Comparison of ENCODE assay signal across 7 cellular contexts in the genomic region with DNA sequence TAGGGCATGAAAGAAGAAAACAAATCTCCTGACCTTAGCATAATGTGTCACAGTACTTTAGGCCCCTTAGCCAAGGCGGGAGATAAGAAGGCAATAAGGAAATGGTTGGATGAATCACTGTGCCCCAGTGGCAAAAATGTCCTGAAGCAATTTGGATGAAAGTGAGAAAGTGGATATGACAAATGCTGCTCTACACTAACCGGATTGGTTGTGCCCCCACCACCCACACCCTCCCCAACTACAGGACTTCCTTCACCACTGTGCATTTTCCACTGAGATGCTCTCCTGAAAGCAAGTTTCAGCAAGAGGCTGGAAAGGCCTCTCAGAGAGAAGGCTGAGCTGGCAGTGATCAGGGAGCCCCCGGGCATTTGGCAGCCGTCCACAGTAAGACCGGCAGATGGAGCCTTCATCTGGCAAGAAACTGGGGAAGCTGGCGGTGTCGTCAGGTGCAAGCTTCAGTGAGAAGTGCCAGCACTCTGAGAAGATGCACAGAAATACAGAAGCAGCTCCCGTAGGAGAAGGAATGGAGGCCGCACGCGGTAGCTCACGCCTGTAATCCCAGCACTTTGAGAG.
DNase-seq lines count a peak whose midpoint lies in the region; ATAC-seq and TF ChIP-seq lines count a peak whose summit lies in the region.

No MANE protein-coding gene starts in this region.

- peak; percentile 90 for ATAC-seq in stimulated activated naive CD8-positive, alpha-beta T cell treated with anti-CD3 and anti-CD28 coated beads, Interleukin-15, amount 100 ng/mL, for 72 hours
- no peak for ATAC-seq in GM18858 (IDR thresholded peaks at IDR 0.05; ENCODE audit: unreplicated experiment)

- no peaks in the 10 kb centered on the region for H3K9me3 ChIP-seq in neuronal stem cell (replicated peaks in 1 of 2; ENCODE audit: control insufficient read depth in 2 of 2, insufficient read depth in 1 of 2, low read depth in 1 of 2, low read length in 2 of 2)

- no peak overlapping the region for H2BK15ac ChIP-seq in neuronal stem cell (ENCODE audit: low read length)

- H2BK120ac ChIP-seq in neuronal stem cell (ENCODE audit: low read depth, low read length), result no peak overlapping the region

- H3K27me3 Mint-ChIP-seq in activated naive CD4-positive, alpha-beta T cell treated with anti-CD3 and anti-CD28 coated beads, Interleukin-2, amount 10 ng/mL, durations not matched to agents 7 days and 5 days, result peaks cover 4% of the 10 kb centered on the region
- H3K27me3 Mint-ChIP-seq in stimulated activated naive CD8-positive, alpha-beta T cell treated with anti-CD3 and anti-CD28 coated beads, Interleukin-15, amount 100 ng/mL, for 72 hours, result no peaks in the 10 kb centered on the region

- CTCF ChIA-PET in activated naive CD4-positive, alpha-beta T cell treated with anti-CD3 and anti-CD28 coated beads, Interleukin-2, amount 10 ng/mL, durations not matched to agents 7 days and 5 days (lab: Charles Lee), result interaction anchor here (1.3 kb wide), 1 partner anchor 23 kb away, joined by 3 read pairs; no protein-coding TSS in a partner anchor

- no peak overlapping the region for H3K14ac ChIP-seq in neuronal stem cell (ENCODE audit: low read length)

- DNase-seq in NCI-H2081 (lab: John Stamatoyannopoulos, UW) (peak; percentile 68 to 83), iPS-NIHi7 (ENCODE audit: extremely low spot score) (peak; percentile 24), neuronal stem cell (ENCODE audit: low spot score) (no peak)
- DNase-seq in activated naive CD4-positive, alpha-beta T cell treated with anti-CD3 and anti-CD28 coated beads, Interleukin-2, amount 10 ng/mL, durations not matched to agents 7 days and 5 days, result peak; percentile 25
- DNase-seq in stimulated activated naive CD8-positive, alpha-beta T cell treated with anti-CD3 and anti-CD28 coated beads, Interleukin-15, amount 100 ng/mL, for 72 hours, result peak; percentile 14 to 46

- H3K27me3 ChIP-seq in neuronal stem cell (ENCODE audit: control insufficient read depth in 3 of 3, insufficient read depth in 3 of 3, low read depth in 1 of 3, low read length in 3 of 3), result no peaks in the 10 kb centered on the region

- no peak overlapping the region for H3K4ac ChIP-seq in neuronal stem cell (ENCODE audit: low read length)

- H3K27ac ChIP-seq in neuronal stem cell (replicated peaks; ENCODE audit: low read length), result no peak overlapping the region

- no peak overlapping the region for H4K91ac ChIP-seq in neuronal stem cell (ENCODE audit: low read depth, low read length, poor library complexity)

- H3K4me3 Mint-ChIP-seq in activated naive CD4-positive, alpha-beta T cell treated with anti-CD3 and anti-CD28 coated beads, Interleukin-2, amount 10 ng/mL, durations not matched to agents 7 days and 5 days, result no peak overlapping the region
- H3K4me3 Mint-ChIP-seq in stimulated activated naive CD8-positive, alpha-beta T cell treated with anti-CD3 and anti-CD28 coated beads, Interleukin-15, amount 100 ng/mL, for 72 hours, result peak overlapping the region; percentile 5 to 56

- H3K18ac ChIP-seq in neuronal stem cell (ENCODE audit: low read length), result no peak overlapping the region

- no peak overlapping the region for H2BK5ac ChIP-seq in neuronal stem cell (ENCODE audit: low read length)

- no peak overlapping the region for H2AFZ ChIP-seq in neuronal stem cell (ENCODE audit: low read length)

- H3K4me3 ChIP-seq in neuronal stem cell (ENCODE audit: low read length in 2 of 2), result no peak overlapping the region

- no peak overlapping the region for H2AK5ac ChIP-seq in neuronal stem cell (ENCODE audit: low read depth, low read length)

- H3K79me1 ChIP-seq in neuronal stem cell (ENCODE audit: low read depth, low read length), result no peaks in the 10 kb centered on the region

- H3K36me3 Mint-ChIP-seq in activated naive CD4-positive, alpha-beta T cell treated with anti-CD3 and anti-CD28 coated beads, Interleukin-2, amount 10 ng/mL, durations not matched to agents 7 days and 5 days, result no peaks in the 10 kb centered on the region

- H3K27ac Mint-ChIP-seq in activated naive CD4-positive, alpha-beta T cell treated with anti-CD3 and anti-CD28 coated beads, Interleukin-2, amount 10 ng/mL, durations not matched to agents 7 days and 5 days, result no peak overlapping the region
- peak overlapping the region in 1 of 2 donors; percentile 63 for H3K27ac Mint-ChIP-seq in stimulated activated naive CD8-positive, alpha-beta T cell treated with anti-CD3 and anti-CD28 coated beads, Interleukin-15, amount 100 ng/mL, for 72 hours

- no peak overlapping the region for H3K23ac ChIP-seq in neuronal stem cell (ENCODE audit: low read depth, low read length, poor library complexity)

- WGBS in neuronal stem cell (ENCODE audit: extremely low coverage in 2 of 2, insufficient read length in 2 of 2, insufficient replicate concordance in 1 of 2), 2 donors, result no CpG with 5 or more reads among the region's 12 CpGs

- no peak overlapping the region for H3K9ac ChIP-seq in neuronal stem cell (ENCODE audit: low read depth, low read length, poor library complexity)

- TF ChIP-seq CTCF in GM12873 (IDR thresholded peaks at IDR 0.05; ENCODE audit: insufficient read depth, low read depth, low read length, missing control alignments), result peak; percentile 15

- no peak overlapping the region for H4K8ac ChIP-seq in neuronal stem cell (ENCODE audit: low read depth, low read length)

- no peak overlapping the region for H3K4me2 ChIP-seq in neuronal stem cell (ENCODE audit: insufficient read depth, low read length, poor library complexity, severe bottlenecking)

- no peaks in the 10 kb centered on the region for H3K36me3 ChIP-seq in neuronal stem cell (replicated peaks in 1 of 2; ENCODE audit: control insufficient read depth in 2 of 2, insufficient read depth in 2 of 2, low read length in 2 of 2)

- no peak overlapping the region for H2BK12ac ChIP-seq in neuronal stem cell (ENCODE audit: low read length)

- H3K4me1 Mint-ChIP-seq in activated naive CD4-positive, alpha-beta T cell treated with anti-CD3 and anti-CD28 coated beads, Interleukin-2, amount 10 ng/mL, durations not matched to agents 7 days and 5 days, result peaks cover 9% of the 10 kb centered on the region
- peaks cover 19% of the 10 kb centered on the region for H3K4me1 Mint-ChIP-seq in stimulated activated naive CD8-positive, alpha-beta T cell treated with anti-CD3 and anti-CD28 coated beads, Interleukin-15, amount 100 ng/mL, for 72 hours

- no peaks in the 10 kb centered on the region for H3K4me1 ChIP-seq in neuronal stem cell (ENCODE audit: control insufficient read depth in 2 of 2, insufficient read depth in 1 of 2, low read depth in 1 of 2, low read length in 2 of 2)

- no peaks in the 10 kb centered on the region for H3K9me3 Mint-ChIP-seq in activated naive CD4-positive, alpha-beta T cell treated with anti-CD3 and anti-CD28 coated beads, Interleukin-2, amount 10 ng/mL, durations not matched to agents 7 days and 5 days
- H3K9me3 Mint-ChIP-seq in stimulated activated naive CD8-positive, alpha-beta T cell treated with anti-CD3 and anti-CD28 coated beads, Interleukin-15, amount 100 ng/mL, for 72 hours, result no peaks in the 10 kb centered on the region
